ENCODE assay signal across 17 cellular contexts in the genomic region with DNA sequence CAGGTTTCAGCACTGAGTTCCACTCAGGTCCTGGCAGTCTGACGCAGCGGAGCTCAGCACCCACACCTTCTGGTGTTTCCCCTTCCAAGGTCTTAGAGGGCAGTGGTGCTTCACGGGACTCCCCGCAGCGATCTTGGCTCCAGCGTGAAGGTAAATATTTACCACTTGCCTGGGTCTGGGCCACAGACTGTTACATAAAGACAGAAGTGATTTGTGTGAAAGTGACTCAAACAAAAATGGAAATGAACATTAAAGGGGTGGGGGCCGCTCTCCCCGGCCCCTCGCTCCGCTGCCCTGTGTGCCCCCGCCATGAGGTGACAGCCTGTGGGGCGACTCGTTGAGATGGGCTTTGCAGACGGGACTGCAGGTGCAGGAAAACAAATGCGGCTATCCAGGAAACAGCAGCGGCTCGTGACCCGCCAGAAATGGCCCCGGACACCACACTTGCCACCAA. TPM values are rescaled to one million over a fixed set of nuclear protein-coding genes. Genes with fewer than 3 reads are reported as not detected.
DNase-seq lines count a peak whose midpoint lies in the region; ATAC-seq and TF ChIP-seq lines count a peak whose summit lies in the region.
"Had no signal": no experiment of that assay in that cellular context is flagged by ENCODE, and none has a peak within 500 bp of the region (broad histone marks: within the 10 kb centered on the region; RNA-seq: fewer than 3 reads in every experiment).

No MANE protein-coding gene starts in this region.

- TF ChIP-seq POLR2A in thyroid gland (IDR thresholded peaks at IDR 0.05) = no peak

- no peak overlapping the region for H3K27ac ChIP-seq in thyroid gland
- H3K27ac ChIP-seq: cardiac muscle cell, right atrium auricular region had no signal

- peak; percentile 6 for DNase-seq in activated T-cell treated with anti-CD3 and anti-CD28 coated beads, Interleukin-2, amount 50 U/mL, for 24 hours
- DNase-seq in activated T-cell treated with anti-CD3 and anti-CD28 coated beads for 4 hours (no peak), NCI-H345 (lab: John Stamatoyannopoulos, UW) (peak; percentile 89), left colon (no peak), thyroid gland (no peak), NAMALWA (ENCODE audit: low spot score) (no peak), DMS 273 (lab: John Stamatoyannopoulos, UW; ENCODE audit: unreplicated experiment) (no peak)
- DNase-seq: activated CD4-positive, alpha-beta T cell treated with anti-CD3 and anti-CD28 coated beads, Interleukin-2, amount 10 ng/mL, durations not matched to agents 7 days and 5 days; effector memory CD8-positive, alpha-beta T cell; left ventricle myocardium superior; NCI-H1436; T1000 had no signal

- no peak overlapping the region for H3K4me3 Mint-ChIP-seq in activated T-cell treated with anti-CD3 and anti-CD28 coated beads, Interleukin-2, amount 50 U/mL, for 24 hours
- H3K4me3 Mint-ChIP-seq: activated CD4-positive, alpha-beta T cell treated with anti-CD3 and anti-CD28 coated beads, Interleukin-2, amount 10 ng/mL, durations not matched to agents 7 days and 5 days; effector memory CD8-positive, alpha-beta T cell; H9 had no signal

- intact Hi-C loops in left colon (cut with DNase I, micrococcal nuclease) (no loop called here), thyroid gland (cut with DNase I) (no loop called here)

- peaks cover 0 to 6% of the 10 kb centered on the region in 2 donors for H3K36me3 ChIP-seq in thyroid gland
- H3K36me3 ChIP-seq: cardiac muscle cell had no signal

- no peaks in the 10 kb centered on the region for H3K27me3 Mint-ChIP-seq in activated T-cell treated with anti-CD3 and anti-CD28 coated beads, Interleukin-2, amount 50 U/mL, for 24 hours
- H3K27me3 Mint-ChIP-seq: activated CD4-positive, alpha-beta T cell treated with anti-CD3 and anti-CD28 coated beads, Interleukin-2, amount 10 ng/mL, durations not matched to agents 7 days and 5 days; effector memory CD8-positive, alpha-beta T cell; IgD-negative memory B cell had no signal

- no peaks in the 10 kb centered on the region for H3K27me3 ChIP-seq in thyroid gland
- H3K27me3 ChIP-seq: cardiac muscle cell, right atrium auricular region had no signal

- peaks cover 17% of the 10 kb centered on the region for H3K4me1 Mint-ChIP-seq in activated T-cell treated with anti-CD3 and anti-CD28 coated beads, Interleukin-2, amount 50 U/mL, for 24 hours (ENCODE audit: low read depth)
- H3K4me1 Mint-ChIP-seq: IgD-negative memory B cell had no signal

- no peak overlapping the region for H3K4me3 ChIP-seq in thyroid gland (replicated peaks in 1 of 3)
- H3K4me3 ChIP-seq: cardiac muscle cell, right atrium auricular region had no signal

- H3K36me3 Mint-ChIP-seq in activated T-cell treated with anti-CD3 and anti-CD28 coated beads, Interleukin-2, amount 50 U/mL, for 24 hours (ENCODE audit: low read depth) = peaks cover 20% of the 10 kb centered on the region

- no peaks in the 10 kb centered on the region for H3K9me3 Mint-ChIP-seq in activated T-cell treated with anti-CD3 and anti-CD28 coated beads, Interleukin-2, amount 50 U/mL, for 24 hours
- H3K9me3 Mint-ChIP-seq: activated CD4-positive, alpha-beta T cell treated with anti-CD3 and anti-CD28 coated beads, Interleukin-2, amount 10 ng/mL, durations not matched to agents 7 days and 5 days; effector memory CD8-positive, alpha-beta T cell; H9; IgD-negative memory B cell had no signal

- no peaks in the 10 kb centered on the region for H3K9me3 ChIP-seq in thyroid gland

- 94 to 95% methylated on average over 19 of the region's 19 CpGs for WGBS in thyroid gland, 2 donors

- ATAC-seq in left colon (peak; percentile 64), GM19452 (IDR thresholded peaks at IDR 0.05; ENCODE audit: unreplicated experiment) (no peak)
- ATAC-seq: effector memory CD8-positive, alpha-beta T cell; left ventricle myocardium superior had no signal

- H3K27ac Mint-ChIP-seq in activated T-cell treated with anti-CD3 and anti-CD28 coated beads, Interleukin-2, amount 50 U/mL, for 24 hours = no peak overlapping the region
- H3K27ac Mint-ChIP-seq: activated CD4-positive, alpha-beta T cell treated with anti-CD3 and anti-CD28 coated beads, Interleukin-2, amount 10 ng/mL, durations not matched to agents 7 days and 5 days; effector memory CD8-positive, alpha-beta T cell; IgD-negative memory B cell had no signal

- H3K4me1 ChIP-seq in thyroid gland = no peaks in the 10 kb centered on the region
- H3K4me1 ChIP-seq: right atrium auricular region had no signal

- TF ChIP-seq CTCF in thyroid gland (IDR thresholded peaks at IDR 0.05) = no peak

RNA-seq across cellular contexts. Expression of a gene that starts 55.0 kb away (rescaled TPM):
- 1 to 10 TPM; 8.3 to 9.8 TPM for total RNA-seq in left colon
- 1 to 10 TPM; 1.9 to 8.7 (median 5.6) TPM for total RNA-seq in thyroid gland

Comparison
In these comparisons a context has a peak if more than half of its experiments do, and no peak if none do; other contexts are left out.
1. DNase-seq: peak in activated T-cell treated with anti-CD3 and anti-CD28 coated beads, Interleukin-2, amount 50 U/mL, for 24 hours (single experiment) and NCI-H345 (single experiment); none in activated T-cell treated with anti-CD3 and anti-CD28 coated beads for 4 hours (single experiment), left colon (0 of 2), thyroid gland (0 of 2), NAMALWA (single experiment) and DMS 273 (single experiment).